In the genomic region with DNA sequence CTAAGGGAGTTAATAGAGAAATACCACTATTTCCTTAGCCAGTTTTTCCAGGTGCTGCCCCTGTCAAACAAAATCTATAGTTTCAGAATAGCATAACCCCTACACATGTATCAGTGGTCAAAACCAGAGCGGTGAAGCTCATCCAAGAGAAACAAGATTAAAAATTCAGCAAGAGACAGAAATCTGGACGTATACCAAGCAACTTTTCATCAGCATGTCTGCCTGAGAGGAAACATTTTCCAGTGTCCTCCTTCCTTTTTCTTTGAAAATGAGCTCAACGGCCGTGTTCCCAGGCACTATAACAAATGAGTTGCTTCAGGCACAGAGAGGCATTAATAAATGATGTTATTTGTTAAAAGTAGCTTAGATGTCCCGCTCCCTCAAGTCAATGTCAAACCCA, we compare ENCODE assay signal across 1 cellular context.
TF ChIP-seq lines count a peak whose summit lies in the region.

No MANE protein-coding gene starts in this region.

TF ChIP-seq in SK-N-SH, 30 proteins besides CTCF, POLR2A, EP300 and RAD21 (continued from another document):
- TF ChIP-seq, protein P1, sequence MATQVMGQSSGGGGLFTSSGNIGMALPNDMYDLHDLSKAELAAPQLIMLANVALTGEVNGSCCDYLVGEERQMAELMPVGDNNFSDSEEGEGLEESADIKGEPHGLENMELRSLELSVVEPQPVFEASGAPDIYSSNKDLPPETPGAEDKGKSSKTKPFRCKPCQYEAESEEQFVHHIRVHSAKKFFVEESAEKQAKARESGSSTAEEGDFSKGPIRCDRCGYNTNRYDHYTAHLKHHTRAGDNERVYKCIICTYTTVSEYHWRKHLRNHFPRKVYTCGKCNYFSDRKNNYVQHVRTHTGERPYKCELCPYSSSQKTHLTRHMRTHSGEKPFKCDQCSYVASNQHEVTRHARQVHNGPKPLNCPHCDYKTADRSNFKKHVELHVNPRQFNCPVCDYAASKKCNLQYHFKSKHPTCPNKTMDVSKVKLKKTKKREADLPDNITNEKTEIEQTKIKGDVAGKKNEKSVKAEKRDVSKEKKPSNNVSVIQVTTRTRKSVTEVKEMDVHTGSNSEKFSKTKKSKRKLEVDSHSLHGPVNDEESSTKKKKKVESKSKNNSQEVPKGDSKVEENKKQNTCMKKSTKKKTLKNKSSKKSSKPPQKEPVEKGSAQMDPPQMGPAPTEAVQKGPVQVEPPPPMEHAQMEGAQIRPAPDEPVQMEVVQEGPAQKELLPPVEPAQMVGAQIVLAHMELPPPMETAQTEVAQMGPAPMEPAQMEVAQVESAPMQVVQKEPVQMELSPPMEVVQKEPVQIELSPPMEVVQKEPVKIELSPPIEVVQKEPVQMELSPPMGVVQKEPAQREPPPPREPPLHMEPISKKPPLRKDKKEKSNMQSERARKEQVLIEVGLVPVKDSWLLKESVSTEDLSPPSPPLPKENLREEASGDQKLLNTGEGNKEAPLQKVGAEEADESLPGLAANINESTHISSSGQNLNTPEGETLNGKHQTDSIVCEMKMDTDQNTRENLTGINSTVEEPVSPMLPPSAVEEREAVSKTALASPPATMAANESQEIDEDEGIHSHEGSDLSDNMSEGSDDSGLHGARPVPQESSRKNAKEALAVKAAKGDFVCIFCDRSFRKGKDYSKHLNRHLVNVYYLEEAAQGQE (IDR thresholded peaks at IDR 0.05; ENCODE audit: low read depth, low read length), result no peak
- no peak for TF ChIP-seq SIN3A (IDR thresholded peaks at IDR 0.05; ENCODE audit: borderline replicate concordance, low read depth, low read length)
- TF ChIP-seq YY1 (IDR thresholded peaks at IDR 0.05; ENCODE audit: low read depth), result no peak
- TF ChIP-seq TAF1 (IDR thresholded peaks at IDR 0.05; ENCODE audit: borderline replicate concordance, low read depth, low read length), result no peak
